In the genomic region with DNA sequence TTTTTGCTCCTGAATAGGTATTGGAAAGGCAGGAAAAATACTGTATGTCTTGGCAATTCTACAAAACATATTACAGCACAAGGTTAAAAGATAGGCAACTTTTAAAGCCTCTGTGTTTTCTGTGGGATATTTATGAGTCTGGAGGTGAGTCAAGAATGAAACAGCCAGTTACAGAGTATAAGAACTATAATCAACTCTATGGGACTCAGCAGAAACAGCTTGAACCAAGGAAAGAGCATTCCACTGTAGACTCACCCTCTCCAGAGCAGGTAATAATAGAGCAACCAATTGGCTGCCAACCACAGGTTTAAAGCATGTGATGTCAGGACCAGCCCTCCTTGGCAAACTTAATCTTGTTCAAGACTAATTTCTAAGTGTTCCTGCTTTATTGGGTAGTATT, we compare ENCODE assay signal across 18 cellular contexts.
DNase-seq lines count a peak whose midpoint lies in the region; ATAC-seq and TF ChIP-seq lines count a peak whose summit lies in the region.
"Had no signal": no experiment of that assay in that cellular context is flagged by ENCODE, and none has a peak within 500 bp of the region (broad histone marks: within the 10 kb centered on the region; RNA-seq: fewer than 3 reads in every experiment).

No MANE protein-coding gene starts in this region.

- no peak overlapping the region for H3K4me3 Mint-ChIP-seq in activated T-cell treated with anti-CD3 and anti-CD28 coated beads, Interleukin-2, amount 50 U/mL, for 72 hours
- H3K4me3 Mint-ChIP-seq in activated T-cell treated with anti-CD3 and anti-CD28 coated beads, Interleukin-2, amount 50 U/mL, for 24 hours: no peak overlapping the region
- H3K4me3 Mint-ChIP-seq in natural killer cell: peak overlapping the region; percentile 51
- H3K4me3 Mint-ChIP-seq: CD4-positive, alpha-beta T cell had no signal

- peaks cover 3 to 10% of the 10 kb centered on the region in 2 donors for H3K36me3 Mint-ChIP-seq in activated T-cell treated with anti-CD3 and anti-CD28 coated beads, Interleukin-2, amount 50 U/mL, for 72 hours (ENCODE audit: insufficient read depth in 2 of 2)
- H3K36me3 Mint-ChIP-seq in activated T-cell treated with anti-CD3 and anti-CD28 coated beads, Interleukin-2, amount 50 U/mL, for 24 hours (ENCODE audit: low read depth): no peaks in the 10 kb centered on the region
- peaks cover 41% of the 10 kb centered on the region for H3K36me3 Mint-ChIP-seq in natural killer cell

- H3K27ac Mint-ChIP-seq in activated T-cell treated with anti-CD3 and anti-CD28 coated beads, Interleukin-2, amount 50 U/mL, for 72 hours: peak overlapping the region; percentile 3
- H3K27ac Mint-ChIP-seq in activated T-cell treated with anti-CD3 and anti-CD28 coated beads, Interleukin-2, amount 50 U/mL, for 24 hours: no peak overlapping the region
- H3K27ac Mint-ChIP-seq in natural killer cell: peak overlapping the region; percentile 79 to 83
- H3K27ac Mint-ChIP-seq: CD4-positive, alpha-beta T cell had no signal

- no peak for DNase-seq in activated T-cell treated with anti-CD3 and anti-CD28 coated beads, Interleukin-2, amount 50 U/mL, for 72 hours
- DNase-seq in activated T-cell treated with anti-CD3 and anti-CD28 coated beads, Interleukin-2, amount 50 U/mL, for 24 hours: no peak
- DNase-seq in fibroblast of villous mesenchyme (ENCODE audit: low read depth) (peak; percentile 44), natural killer cell (no peak), OCI-M2 (lab: John Stamatoyannopoulos, UW; ENCODE audit: unreplicated experiment) (no peak), SIG-M5 (lab: John Stamatoyannopoulos, UW) (no peak), T-helper 2 cell (no peak)
- DNase-seq: BE2C; Calu3; CD4-positive, alpha-beta T cell; DMS53; HCEC 1CT; NCI-H1436 treated with DMSO at 0.1 percent for 48 hours; NCI-H2029 treated with DMSO at 0.1 percent for 48 hours; NCI-H510A; NCI-H774; PC-9 had no signal

- ATAC-seq in activated T-cell treated with anti-CD3 and anti-CD28 coated beads, Interleukin-2, amount 50 U/mL, for 72 hours (replicated peaks in 1 of 2): no peak
- no peak for ATAC-seq in natural killer cell
- no peak for ATAC-seq in HG03460 (IDR thresholded peaks at IDR 0.05; ENCODE audit: unreplicated experiment)

- H3K9me3 Mint-ChIP-seq in activated T-cell treated with anti-CD3 and anti-CD28 coated beads, Interleukin-2, amount 50 U/mL, for 72 hours: peaks cover 6 to 10% of the 10 kb centered on the region in 2 donors
- peaks cover 8% of the 10 kb centered on the region for H3K9me3 Mint-ChIP-seq in activated T-cell treated with anti-CD3 and anti-CD28 coated beads, Interleukin-2, amount 50 U/mL, for 24 hours
- H3K9me3 Mint-ChIP-seq in natural killer cell: no peaks in the 10 kb centered on the region
- H3K9me3 Mint-ChIP-seq: CD4-positive, alpha-beta T cell had no signal

- no peak overlapping the region for H3K4me3 ChIP-seq in fibroblast of villous mesenchyme (ENCODE audit: low read depth, low read length)
- H3K4me3 ChIP-seq: PC-9 had no signal

- H3K4me1 Mint-ChIP-seq in activated T-cell treated with anti-CD3 and anti-CD28 coated beads, Interleukin-2, amount 50 U/mL, for 72 hours (ENCODE audit: low read depth): no peaks in the 10 kb centered on the region
- H3K4me1 Mint-ChIP-seq in activated T-cell treated with anti-CD3 and anti-CD28 coated beads, Interleukin-2, amount 50 U/mL, for 24 hours (ENCODE audit: low read depth): no peaks in the 10 kb centered on the region
- peaks cover 59 to 63% of the 10 kb centered on the region in 2 donors for H3K4me1 Mint-ChIP-seq in natural killer cell

- no peak for TF ChIP-seq CTCF in fibroblast of villous mesenchyme (IDR thresholded peaks at IDR 0.05; ENCODE audit: insufficient read depth, low read depth, low read length)
- no peak for TF ChIP-seq CTCF in natural killer cell (IDR thresholded peaks at IDR 0.05)

- H3K27me3 Mint-ChIP-seq in activated T-cell treated with anti-CD3 and anti-CD28 coated beads, Interleukin-2, amount 50 U/mL, for 72 hours (ENCODE audit: low read depth): no peaks in the 10 kb centered on the region
- H3K27me3 Mint-ChIP-seq in activated T-cell treated with anti-CD3 and anti-CD28 coated beads, Interleukin-2, amount 50 U/mL, for 24 hours: no peaks in the 10 kb centered on the region
- no peaks in the 10 kb centered on the region for H3K27me3 Mint-ChIP-seq in natural killer cell (ENCODE audit: low read depth in 2 of 2)
- H3K27me3 Mint-ChIP-seq: CD4-positive, alpha-beta T cell had no signal

- intact Hi-C loops in natural killer cell (cut with micrococcal nuclease): no loop called here
